In genomic region chr22:36879775-36880174, GRCh38 we compare ENCODE assay signal across 21 cellular contexts. TPM values are rescaled to one million over a fixed set of nuclear protein-coding genes. Genes with fewer than 3 reads are reported as not detected.
DNase-seq lines count a peak whose midpoint lies in the region; ATAC-seq, FAIRE-seq and TF ChIP-seq lines count a peak whose summit lies in the region.
"Had no signal": no experiment of that assay in that cellular context is flagged by ENCODE, and none has a peak within 500 bp of the region (broad histone marks: within the 10 kb centered on the region; RNA-seq: fewer than 3 reads in every experiment).

No MANE protein-coding gene starts in this region.

- H3K27me3 Mint-ChIP-seq in astrocyte (ENCODE audit: low read depth, unreplicated experiment), result peaks cover 36% of the 10 kb centered on the region
- H3K27me3 Mint-ChIP-seq: CD4-positive, CD25-positive, alpha-beta regulatory T cell had no signal

- H3K79me2 ChIP-seq in astrocyte (ENCODE audit: insufficient read depth, low read length) (no peaks in the 10 kb centered on the region), PC-3 (ENCODE audit: low read length) (no peaks in the 10 kb centered on the region)

- intact Hi-C loops in PC-3 (cut with micrococcal nuclease), result no loop called here

- no peak overlapping the region for H2AFZ ChIP-seq in astrocyte (ENCODE audit: low read depth, low read length)
- H2AFZ ChIP-seq in PC-3 (ENCODE audit: low read length), result no peak overlapping the region

- ATAC-seq in PC-3 (no peak), GM21717 (IDR thresholded peaks at IDR 0.05; ENCODE audit: unreplicated experiment) (no peak)
- ATAC-seq: Right ventricle myocardium inferior had no signal

- H3K4me3 Mint-ChIP-seq in astrocyte (ENCODE audit: unreplicated experiment), result no peak overlapping the region
- H3K4me3 Mint-ChIP-seq: B cell; CD4-positive, CD25-positive, alpha-beta regulatory T cell had no signal

- H3K36me3 Mint-ChIP-seq in astrocyte (ENCODE audit: low read depth, unreplicated experiment), result no peaks in the 10 kb centered on the region

- peaks cover 26% of the 10 kb centered on the region for H3K9me3 Mint-ChIP-seq in astrocyte (ENCODE audit: unreplicated experiment)

- H3K4me2 ChIP-seq in astrocyte (ENCODE audit: low read length) (no peak overlapping the region), PC-3 (ENCODE audit: low read length) (no peak overlapping the region)

- H3K9ac ChIP-seq in astrocyte (ENCODE audit: low read length) (no peak overlapping the region), PC-3 (ENCODE audit: low read length) (no peak overlapping the region)

- no peak for TF ChIP-seq CTCF in AG09309 (IDR thresholded peaks at IDR 0.05; ENCODE audit: control insufficient read depth, insufficient read depth, low read depth, low read length, missing control alignments)
- TF ChIP-seq CTCF in astrocyte (IDR thresholded peaks at IDR 0.05; ENCODE audit: insufficient read depth, low read depth, low read length), result no peak
- TF ChIP-seq CTCF in fibroblast of the aortic adventitia (IDR thresholded peaks at IDR 0.05; ENCODE audit: insufficient read depth, low read length), result no peak
- no peak for TF ChIP-seq CTCF in PC-3 (conservative IDR thresholded peaks at IDR 0.05; ENCODE audit: low read depth, low read length)

- no peaks in the 10 kb centered on the region for H3K36me3 ChIP-seq in astrocyte (ENCODE audit: insufficient read depth, low read length)
- no peaks in the 10 kb centered on the region for H3K36me3 ChIP-seq in PC-3 (ENCODE audit: low read depth, low read length)
- H3K36me3 ChIP-seq: Peyer's patch had no signal

- H3K9me3 ChIP-seq in astrocyte (ENCODE audit: insufficient read depth, low read depth, low read length) (no peaks in the 10 kb centered on the region), PC-3 (ENCODE audit: low read length) (0 out of 2 replicates have a peak, but pooled peaks cover 6% of the 10 kb centered on the region)

- no peak for FAIRE-seq in astrocyte (lab: Jason Lieb, UNC)

- H3K4me3 ChIP-seq in AG09309 (ENCODE audit: control insufficient read depth, low read depth, low read length) (no peak overlapping the region), astrocyte (ENCODE audit: insufficient read depth, low read depth, low read length) (no peak overlapping the region), fibroblast of the aortic adventitia (ENCODE audit: low read depth, low read length) (no peak overlapping the region), PC-3 (ENCODE audit: low read length) (no peak overlapping the region)
- H3K4me3 ChIP-seq: Peyer's patch had no signal

- H4K20me1 ChIP-seq in astrocyte (ENCODE audit: insufficient read depth, low read length) (no peaks in the 10 kb centered on the region), PC-3 (ENCODE audit: low read length) (no peaks in the 10 kb centered on the region)

- CTCF ChIA-PET in PC-3 (lab: Charles Lee), result no interaction called here

- no peaks in the 10 kb centered on the region for H3K9me2 ChIP-seq in PC-3 (replicated peaks; ENCODE audit: low read length)

- H3K4me1 ChIP-seq in astrocyte (ENCODE audit: insufficient read depth, low read length) (no peaks in the 10 kb centered on the region), PC-3 (ENCODE audit: insufficient read depth, low read length) (no peaks in the 10 kb centered on the region)
- H3K4me1 ChIP-seq: Peyer's patch had no signal

- H3K27me3 ChIP-seq in astrocyte (ENCODE audit: insufficient read depth, low read length), result peaks cover 7% of the 10 kb centered on the region
- H3K27me3 ChIP-seq in PC-3 (ENCODE audit: low read length), result peaks cover 7% of the 10 kb centered on the region; the same call in 1 of the 2 replicates
- H3K27me3 ChIP-seq: Peyer's patch had no signal

- H3K27ac Mint-ChIP-seq in astrocyte (ENCODE audit: unreplicated experiment), result no peak overlapping the region
- H3K27ac Mint-ChIP-seq: B cell had no signal

- H3K27ac ChIP-seq in astrocyte (ENCODE audit: low read depth, low read length) (no peak overlapping the region), PC-3 (ENCODE audit: low read length) (no peak overlapping the region)
- H3K27ac ChIP-seq: Peyer's patch had no signal

- peak; percentile 77 for DNase-seq in AG09309 (ENCODE audit: low read depth)
- DNase-seq in GM04503 (ENCODE audit: low read depth), result peak; percentile 61
- DNase-seq in astrocyte (ENCODE audit: low read depth), result peak; percentile 80
- peak; percentile 96 for DNase-seq in fibroblast of the aortic adventitia (ENCODE audit: low read depth)
- no peak for DNase-seq in activated CD8-positive, alpha-beta memory T cell treated with anti-CD3 and anti-CD28 coated beads for 24 hours
- no peak for DNase-seq in PC-3
- DNase-seq in NCI-H1694 treated with DMSO at 0.1 percent for 48 hours (lab: John Stamatoyannopoulos, UW), result no peak
- DNase-seq: CD4-positive, CD25-positive, alpha-beta regulatory T cell; COR-L47; EL; NCI-H1092 treated with DMSO at 0.1 percent for 48 hours; NCI-H146; NCI-H2081; NCI-H446 treated with DMSO at 0.1 percent for 48 hours; NCI-H69; Peyer's patch had no signal

- H3K4me1 Mint-ChIP-seq in astrocyte (ENCODE audit: low read depth, unreplicated experiment), result no peaks in the 10 kb centered on the region
- H3K4me1 Mint-ChIP-seq: B cell had no signal

- no TSS peak for BruUV-seq in PC-3 (replicated peaks; lab: Mats Ljungman, UMichigan)

- POLR2A ChIA-PET in PC-3 (lab: Charles Lee; ENCODE audit: unreplicated experiment), result no interaction called here

- H3F3A ChIP-seq in PC-3 (ENCODE audit: low read length, unreplicated experiment), result no peaks in the 10 kb centered on the region

RNA-seq across cellular contexts. Expression of gene NCF4, which starts 19.0 kb away (rescaled TPM):
- not detected in 2 replicates for total RNA-seq in astrocyte
- not detected in 2 replicates for total RNA-seq in fibroblast of the aortic adventitia (ENCODE audit: low replicate concordance)
- 0.47 TPM in 1 of 2 replicates, not detected in the other for total RNA-seq in PC-3 (2014; rRNA removed)
- total RNA-seq: A673, H4 had no signal

RNA-seq across cellular contexts. Expression of gene CSF2RB, which starts 33.7 kb away (rescaled TPM):
- 0.09 and 0.31 TPM in 2 replicates for total RNA-seq in astrocyte
- total RNA-seq in fibroblast of the aortic adventitia (ENCODE audit: low replicate concordance), result 0.81 and 0.98 TPM in 2 replicates
- total RNA-seq in PC-3 (2014; rRNA removed), result 0.12 TPM in 1 of 2 replicates, not detected in the other
- total RNA-seq: A673, H4 had no signal

Comparison
In these comparisons a context has a peak if more than half of its experiments do, and no peak if none do; other contexts are left out.
1. DNase-seq: peak in AG09309 (single experiment), GM04503 (single experiment), astrocyte (single experiment) and fibroblast of the aortic adventitia (single experiment); none in activated CD8-positive, alpha-beta memory T cell treated with anti-CD3 and anti-CD28 coated beads for 24 hours (single experiment), PC-3 (single experiment) and NCI-H1694 treated with DMSO at 0.1 percent for 48 hours (single experiment).